In genomic region chr3:3129579-3129978, GRCh38 we compare ENCODE assay signal across 21 cellular contexts. TPM values are rescaled to one million over a fixed set of nuclear protein-coding genes. Genes with fewer than 3 reads are reported as not detected.
DNase-seq lines count a peak whose midpoint lies in the region; ATAC-seq and TF ChIP-seq lines count a peak whose summit lies in the region.
"Had no signal": no experiment of that assay in that cellular context is flagged by ENCODE, and none has a peak within 500 bp of the region (broad histone marks: within the 10 kb centered on the region; RNA-seq: fewer than 3 reads in every experiment).

No MANE protein-coding gene starts in this region.

- peaks cover 62% of the 10 kb centered on the region for H3K79me2 ChIP-seq in Loucy (ENCODE audit: insufficient read depth, low read length)

- peak overlapping the region; percentile 96 for H3K9ac ChIP-seq in Loucy (ENCODE audit: low read depth, low read length, poor library complexity, severe bottlenecking)
- H3K9ac ChIP-seq: KMS-11 had no signal

- H3K27ac ChIP-seq in CD4-positive, alpha-beta T cell (ENCODE audit: low read depth, low read length) = no peak overlapping the region
- H3K27ac ChIP-seq: KMS-11 had no signal

- no peaks in the 10 kb centered on the region for H3K27me3 Mint-ChIP-seq in activated CD8-positive, alpha-beta memory T cell treated with anti-CD3 and anti-CD28 coated beads, Interleukin-2, amount 10 ng/mL, durations not matched to agents 7 days and 5 days
- H3K27me3 Mint-ChIP-seq in CD4-positive, alpha-beta T cell = no peaks in the 10 kb centered on the region
- H3K27me3 Mint-ChIP-seq in central memory CD8-positive, alpha-beta T cell = no peaks in the 10 kb centered on the region
- peaks cover 6% of the 10 kb centered on the region; the same call in 1 of the 2 replicates for H3K27me3 Mint-ChIP-seq in HFFc6 (ENCODE audit: insufficient read depth)

- no peak for ATAC-seq in activated CD8-positive, alpha-beta memory T cell treated with anti-CD3 and anti-CD28 coated beads, Interleukin-2, amount 10 ng/mL, durations not matched to agents 7 days and 5 days
- no peak for ATAC-seq in CD4-positive, alpha-beta T cell (ENCODE audit: poor library complexity)
- no peak for ATAC-seq in central memory CD8-positive, alpha-beta T cell (replicated peaks; ENCODE audit: extremely low read depth, poor library complexity, severe bottlenecking)
- ATAC-seq in HG02973 (IDR thresholded peaks at IDR 0.05; ENCODE audit: unreplicated experiment) = no peak

- H3K36me3 Mint-ChIP-seq in activated CD8-positive, alpha-beta memory T cell treated with anti-CD3 and anti-CD28 coated beads, Interleukin-2, amount 10 ng/mL, durations not matched to agents 7 days and 5 days = peaks cover 40% of the 10 kb centered on the region
- peaks cover 66% of the 10 kb centered on the region for H3K36me3 Mint-ChIP-seq in CD4-positive, alpha-beta T cell (ENCODE audit: low read depth)
- peaks cover 36% of the 10 kb centered on the region for H3K36me3 Mint-ChIP-seq in central memory CD8-positive, alpha-beta T cell (ENCODE audit: insufficient read depth)
- H3K36me3 Mint-ChIP-seq in HFFc6 (ENCODE audit: low read depth) = peaks cover 13% of the 10 kb centered on the region

- peaks cover 32% of the 10 kb centered on the region for H4K20me1 ChIP-seq in Loucy (ENCODE audit: insufficient read depth, low read length, poor library complexity, severe bottlenecking)

- H3K27ac Mint-ChIP-seq in activated CD8-positive, alpha-beta memory T cell treated with anti-CD3 and anti-CD28 coated beads, Interleukin-2, amount 10 ng/mL, durations not matched to agents 7 days and 5 days = peak overlapping the region; percentile 54
- peak overlapping the region; percentile 69 for H3K27ac Mint-ChIP-seq in CD4-positive, alpha-beta T cell
- H3K27ac Mint-ChIP-seq in central memory CD8-positive, alpha-beta T cell (ENCODE audit: low read depth) = no peak overlapping the region
- H3K27ac Mint-ChIP-seq in HFFc6 = no peak overlapping the region

- no peak overlapping the region for H3K4me3 Mint-ChIP-seq in activated CD8-positive, alpha-beta memory T cell treated with anti-CD3 and anti-CD28 coated beads, Interleukin-2, amount 10 ng/mL, durations not matched to agents 7 days and 5 days
- H3K4me3 Mint-ChIP-seq in CD4-positive, alpha-beta T cell = peak overlapping the region; percentile 15
- peak overlapping the region; percentile 13 for H3K4me3 Mint-ChIP-seq in central memory CD8-positive, alpha-beta T cell
- H3K4me3 Mint-ChIP-seq in HFFc6 = no peak overlapping the region

- H3K4me2 ChIP-seq in Loucy (ENCODE audit: low read depth, low read length, poor library complexity, severe bottlenecking) = peak overlapping the region; percentile 80
- H3K4me2 ChIP-seq: KMS-11 had no signal

- POLR2A ChIA-PET in CD4-positive, alpha-beta T cell (lab: Charles Lee) = interaction anchor here (1.9 kb wide), 1 partner anchor 44 kb away, joined by 7 read pairs; no protein-coding TSS in a partner anchor

- H3K9me3 Mint-ChIP-seq in activated CD8-positive, alpha-beta memory T cell treated with anti-CD3 and anti-CD28 coated beads, Interleukin-2, amount 10 ng/mL, durations not matched to agents 7 days and 5 days (ENCODE audit: low read depth) = no peaks in the 10 kb centered on the region
- no peaks in the 10 kb centered on the region for H3K9me3 Mint-ChIP-seq in CD4-positive, alpha-beta T cell
- H3K9me3 Mint-ChIP-seq in central memory CD8-positive, alpha-beta T cell = no peaks in the 10 kb centered on the region
- no peaks in the 10 kb centered on the region for H3K9me3 Mint-ChIP-seq in HFFc6

- H3K4me1 Mint-ChIP-seq in activated CD8-positive, alpha-beta memory T cell treated with anti-CD3 and anti-CD28 coated beads, Interleukin-2, amount 10 ng/mL, durations not matched to agents 7 days and 5 days = peaks cover 47% of the 10 kb centered on the region
- peaks cover 68% of the 10 kb centered on the region for H3K4me1 Mint-ChIP-seq in CD4-positive, alpha-beta T cell (ENCODE audit: low read depth)
- peaks cover 34% of the 10 kb centered on the region for H3K4me1 Mint-ChIP-seq in central memory CD8-positive, alpha-beta T cell
- H3K4me1 Mint-ChIP-seq in HFFc6 (ENCODE audit: low read depth) = peaks cover 33% of the 10 kb centered on the region

- no peaks in the 10 kb centered on the region for H3K27me3 ChIP-seq in CD4-positive, alpha-beta T cell (ENCODE audit: control insufficient read depth, insufficient read depth, low read length)
- H3K27me3 ChIP-seq in Loucy (ENCODE audit: insufficient read depth, low read length, poor library complexity, severe bottlenecking) = no peaks in the 10 kb centered on the region
- H3K27me3 ChIP-seq: MG63 had no signal

- intact Hi-C loops in CD4-positive, alpha-beta T cell (cut with DNase I, micrococcal nuclease) = loop anchor here in 1 of 2 experiments (10.0 kb wide), 1 partner anchor 1365 kb away; the partner anchor contains the start of gene ITPR1

- H3K4me1 ChIP-seq in Loucy (ENCODE audit: insufficient read depth, low read length, poor library complexity, severe bottlenecking) = peaks cover 42% of the 10 kb centered on the region

- H3K9me3 ChIP-seq in CD4-positive, alpha-beta T cell (ENCODE audit: control insufficient read depth, low read length) = no peaks in the 10 kb centered on the region
- H3K9me3 ChIP-seq in Loucy (ENCODE audit: insufficient read depth, low read depth, low read length) = no peaks in the 10 kb centered on the region
- H3K9me3 ChIP-seq: MG63 had no signal

- no peaks in the 10 kb centered on the region for H3K9me2 ChIP-seq in Loucy (replicated peaks; ENCODE audit: low read depth, low read length)

- peaks cover 9% of the 10 kb centered on the region; the same call in 1 of the 2 replicates for H3K36me3 ChIP-seq in Loucy (ENCODE audit: insufficient read depth, low read length)

- peak overlapping the region; percentile 98 for H3K4me3 ChIP-seq in Loucy (ENCODE audit: low read length, poor library complexity, severe bottlenecking)
- H3K4me3 ChIP-seq: MG63 had no signal

- DNase-seq in activated CD8-positive, alpha-beta memory T cell treated with anti-CD3 and anti-CD28 coated beads, Interleukin-2, amount 10 ng/mL, durations not matched to agents 7 days and 5 days = no peak
- no peak for DNase-seq in activated CD8-positive, alpha-beta memory T cell treated with anti-CD3 and anti-CD28 coated beads, Interleukin-2, amount 50 U/mL, for 48 hours
- no peak for DNase-seq in CD4-positive, alpha-beta T cell
- no peak for DNase-seq in central memory CD8-positive, alpha-beta T cell (ENCODE audit: low spot score in 2 of 2)
- DNase-seq in HFFc6 = no peak
- DNase-seq in middle frontal gyrus (ENCODE audit: extremely low spot score, low spot score) = no peak
- DNase-seq: C1 segment of cervical spinal cord, Calu3, DMS79, GF-D8, GOT3, MG63, NCI-H1105, NCI-H187, NCI-H2171, NCI-H774 had no signal

- H3F3A ChIP-seq in Loucy (ENCODE audit: low read depth) = no peaks in the 10 kb centered on the region

- TF ChIP-seq CTCF in CD4-positive, alpha-beta T cell (IDR thresholded peaks at IDR 0.05) = no peak
- no peak for TF ChIP-seq CTCF in Loucy (conservative IDR thresholded peaks at IDR 0.05; ENCODE audit: low read length)
- TF ChIP-seq CTCF in HFFc6 (IDR thresholded peaks at IDR 0.05) = no peak

- CTCF ChIA-PET in activated CD8-positive, alpha-beta memory T cell treated with anti-CD3 and anti-CD28 coated beads, Interleukin-2, amount 10 ng/mL, durations not matched to agents 7 days and 5 days (lab: Charles Lee) = interaction anchor here (1.0 to 1.1 kb wide), 2 partner anchors 24 to 50 kb away, joined by 3 to 5 read pairs; partner anchors contain the start of gene CRBN
- CTCF ChIA-PET in CD4-positive, alpha-beta T cell (lab: Charles Lee) = interaction anchor here (1.2 kb wide), 1 partner anchor 42 kb away, joined by 3 read pairs; no protein-coding TSS in a partner anchor

- no peak overlapping the region for H2AFZ ChIP-seq in Loucy (ENCODE audit: low read length)

RNA-seq across cellular contexts. Expression of gene TRNT1, which starts 2.8 kb away (rescaled TPM):
- total RNA-seq in activated CD8-positive, alpha-beta memory T cell treated with anti-CD3 and anti-CD28 coated beads, Interleukin-2, amount 10 ng/mL, durations not matched to agents 7 days and 5 days = 10 to 100 TPM; 35.0 to 39.6 TPM
- total RNA-seq in CD4-positive, alpha-beta T cell = 10 to 100 TPM; 25.8 to 30.7 TPM
- 10 to 100 TPM; 13.2 to 22.5 (median 18.0) TPM for total RNA-seq in HFFc6 (2021; fragmentation: NEBNext Ultra II Directional; extraction: Animal tissue kit (Norgen Biotek cat#: 25700))

RNA-seq across cellular contexts. Expression of gene IL5RA, which starts 19.4 kb away (rescaled TPM):
- total RNA-seq in activated CD8-positive, alpha-beta memory T cell treated with anti-CD3 and anti-CD28 coated beads, Interleukin-2, amount 10 ng/mL, durations not matched to agents 7 days and 5 days = not detected
- total RNA-seq in CD4-positive, alpha-beta T cell = under 1 TPM; 0.59 to 0.99 TPM
- not detected for total RNA-seq in HFFc6 (2021; fragmentation: NEBNext Ultra II Directional; extraction: Animal tissue kit (Norgen Biotek cat#: 25700))
- total RNA-seq: A172, Calu3, NCI-H460 had no signal

RNA-seq across cellular contexts. Expression of gene CRBN, which starts 49.9 kb away (rescaled TPM):
- 10 to 100 TPM; 39.8 to 42.5 TPM for total RNA-seq in activated CD8-positive, alpha-beta memory T cell treated with anti-CD3 and anti-CD28 coated beads, Interleukin-2, amount 10 ng/mL, durations not matched to agents 7 days and 5 days
- 100 to 1,000 TPM; 144 to 148 TPM for total RNA-seq in CD4-positive, alpha-beta T cell
- total RNA-seq in HFFc6 (2021; fragmentation: NEBNext Ultra II Directional; extraction: Animal tissue kit (Norgen Biotek cat#: 25700)) = 10 to 100 TPM; 21.0 to 27.8 (median 26.0) TPM

Comparison
In these comparisons a context has a peak if more than half of its experiments do, and no peak if none do; other contexts are left out.
1. H3K27ac Mint-ChIP-seq: peak in activated CD8-positive, alpha-beta memory T cell treated with anti-CD3 and anti-CD28 coated beads, Interleukin-2, amount 10 ng/mL, durations not matched to agents 7 days and 5 days (single experiment) and CD4-positive, alpha-beta T cell (single experiment); none in central memory CD8-positive, alpha-beta T cell (single experiment) and HFFc6 (single experiment).
2. H3K4me3 Mint-ChIP-seq: peak in CD4-positive, alpha-beta T cell (single experiment) and central memory CD8-positive, alpha-beta T cell (single experiment); none in activated CD8-positive, alpha-beta memory T cell treated with anti-CD3 and anti-CD28 coated beads, Interleukin-2, amount 10 ng/mL, durations not matched to agents 7 days and 5 days (single experiment) and HFFc6 (single experiment).